In the genomic region with DNA sequence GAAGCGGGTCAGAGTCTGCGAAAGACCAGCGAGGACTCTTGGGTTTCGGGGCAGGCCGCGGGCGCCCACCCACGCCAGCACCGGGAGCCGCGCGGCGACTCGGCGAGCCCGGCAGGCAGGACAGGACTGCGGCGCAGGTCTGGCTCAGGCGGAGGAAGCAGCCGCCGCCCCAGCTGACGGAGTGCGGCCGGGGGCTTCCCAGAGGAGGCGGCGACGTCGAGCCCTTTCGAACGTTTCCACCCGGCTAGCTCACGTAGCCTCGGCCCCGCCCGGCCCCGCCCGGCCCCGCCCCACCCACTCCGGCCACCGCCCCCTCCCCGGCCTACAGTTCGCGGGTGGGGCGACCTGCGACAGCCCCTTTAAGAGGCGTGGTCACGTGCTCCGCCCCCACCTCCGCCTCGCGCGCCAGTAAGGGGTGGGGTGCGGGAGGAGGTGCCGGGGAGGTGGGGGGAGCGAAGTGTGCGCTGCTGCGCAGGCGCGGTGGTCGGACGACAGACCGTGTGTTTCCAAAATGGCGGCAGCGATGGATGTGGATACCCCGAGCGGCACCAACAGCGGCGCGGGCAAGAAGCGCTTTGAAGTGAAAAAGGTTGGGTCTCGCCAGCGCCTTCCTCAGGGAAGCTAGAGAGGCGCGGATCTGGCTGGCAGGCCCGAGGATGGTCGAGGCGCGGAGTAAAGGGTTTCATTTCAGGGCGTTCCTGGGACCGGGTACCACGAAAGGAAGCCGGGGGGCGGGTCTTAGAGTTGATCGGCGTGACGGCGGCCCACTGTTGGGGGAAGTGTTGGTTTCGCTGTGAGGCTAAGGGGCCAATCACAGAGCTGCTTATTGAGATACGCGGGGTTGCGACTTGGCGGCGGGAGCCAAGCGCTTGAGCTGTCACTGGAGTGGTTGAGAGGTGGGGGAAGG, we compare ENCODE assay signal across 1 cellular context.
TF ChIP-seq lines count a peak whose summit lies in the region.

A gene (plus strand): TSS at position 491 of the 907 bp plus-strand sequence. CDS start 21 bp downstream, at position 512.

TF ChIP-seq in GM12878, 131 proteins besides CTCF, POLR2A, EP300 and RAD21 (continued from another document and continues in another):
- TF ChIP-seq, protein P1, sequence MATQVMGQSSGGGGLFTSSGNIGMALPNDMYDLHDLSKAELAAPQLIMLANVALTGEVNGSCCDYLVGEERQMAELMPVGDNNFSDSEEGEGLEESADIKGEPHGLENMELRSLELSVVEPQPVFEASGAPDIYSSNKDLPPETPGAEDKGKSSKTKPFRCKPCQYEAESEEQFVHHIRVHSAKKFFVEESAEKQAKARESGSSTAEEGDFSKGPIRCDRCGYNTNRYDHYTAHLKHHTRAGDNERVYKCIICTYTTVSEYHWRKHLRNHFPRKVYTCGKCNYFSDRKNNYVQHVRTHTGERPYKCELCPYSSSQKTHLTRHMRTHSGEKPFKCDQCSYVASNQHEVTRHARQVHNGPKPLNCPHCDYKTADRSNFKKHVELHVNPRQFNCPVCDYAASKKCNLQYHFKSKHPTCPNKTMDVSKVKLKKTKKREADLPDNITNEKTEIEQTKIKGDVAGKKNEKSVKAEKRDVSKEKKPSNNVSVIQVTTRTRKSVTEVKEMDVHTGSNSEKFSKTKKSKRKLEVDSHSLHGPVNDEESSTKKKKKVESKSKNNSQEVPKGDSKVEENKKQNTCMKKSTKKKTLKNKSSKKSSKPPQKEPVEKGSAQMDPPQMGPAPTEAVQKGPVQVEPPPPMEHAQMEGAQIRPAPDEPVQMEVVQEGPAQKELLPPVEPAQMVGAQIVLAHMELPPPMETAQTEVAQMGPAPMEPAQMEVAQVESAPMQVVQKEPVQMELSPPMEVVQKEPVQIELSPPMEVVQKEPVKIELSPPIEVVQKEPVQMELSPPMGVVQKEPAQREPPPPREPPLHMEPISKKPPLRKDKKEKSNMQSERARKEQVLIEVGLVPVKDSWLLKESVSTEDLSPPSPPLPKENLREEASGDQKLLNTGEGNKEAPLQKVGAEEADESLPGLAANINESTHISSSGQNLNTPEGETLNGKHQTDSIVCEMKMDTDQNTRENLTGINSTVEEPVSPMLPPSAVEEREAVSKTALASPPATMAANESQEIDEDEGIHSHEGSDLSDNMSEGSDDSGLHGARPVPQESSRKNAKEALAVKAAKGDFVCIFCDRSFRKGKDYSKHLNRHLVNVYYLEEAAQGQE (IDR thresholded peaks at IDR 0.05; ENCODE audit: low read depth, low read length): 0 out of 2 replicates have a peak, but pooled peaks have one; percentile 17
- TF ChIP-seq JUND (IDR thresholded peaks at IDR 0.05; ENCODE audit: low read depth, low read length): no peak
- no peak; the same call in 1 of the 2 replicates for TF ChIP-seq RCOR1 (conservative IDR thresholded peaks at IDR 0.05; ENCODE audit: low read depth, low read length)
- TF ChIP-seq, protein P2, sequence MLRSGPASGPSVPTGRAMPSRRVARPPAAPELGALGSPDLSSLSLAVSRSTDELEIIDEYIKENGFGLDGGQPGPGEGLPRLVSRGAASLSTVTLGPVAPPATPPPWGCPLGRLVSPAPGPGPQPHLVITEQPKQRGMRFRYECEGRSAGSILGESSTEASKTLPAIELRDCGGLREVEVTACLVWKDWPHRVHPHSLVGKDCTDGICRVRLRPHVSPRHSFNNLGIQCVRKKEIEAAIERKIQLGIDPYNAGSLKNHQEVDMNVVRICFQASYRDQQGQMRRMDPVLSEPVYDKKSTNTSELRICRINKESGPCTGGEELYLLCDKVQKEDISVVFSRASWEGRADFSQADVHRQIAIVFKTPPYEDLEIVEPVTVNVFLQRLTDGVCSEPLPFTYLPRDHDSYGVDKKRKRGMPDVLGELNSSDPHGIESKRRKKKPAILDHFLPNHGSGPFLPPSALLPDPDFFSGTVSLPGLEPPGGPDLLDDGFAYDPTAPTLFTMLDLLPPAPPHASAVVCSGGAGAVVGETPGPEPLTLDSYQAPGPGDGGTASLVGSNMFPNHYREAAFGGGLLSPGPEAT (IDR thresholded peaks at IDR 0.05; ENCODE audit: low read depth): peak; percentile 100
- TF ChIP-seq, protein P3, sequence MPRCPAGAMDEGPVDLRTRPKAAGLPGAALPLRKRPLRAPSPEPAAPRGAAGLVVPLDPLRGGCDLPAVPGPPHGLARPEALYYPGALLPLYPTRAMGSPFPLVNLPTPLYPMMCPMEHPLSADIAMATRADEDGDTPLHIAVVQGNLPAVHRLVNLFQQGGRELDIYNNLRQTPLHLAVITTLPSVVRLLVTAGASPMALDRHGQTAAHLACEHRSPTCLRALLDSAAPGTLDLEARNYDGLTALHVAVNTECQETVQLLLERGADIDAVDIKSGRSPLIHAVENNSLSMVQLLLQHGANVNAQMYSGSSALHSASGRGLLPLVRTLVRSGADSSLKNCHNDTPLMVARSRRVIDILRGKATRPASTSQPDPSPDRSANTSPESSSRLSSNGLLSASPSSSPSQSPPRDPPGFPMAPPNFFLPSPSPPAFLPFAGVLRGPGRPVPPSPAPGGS (IDR thresholded peaks at IDR 0.05; ENCODE audit: borderline replicate concordance, insufficient read depth, low read depth, low read length, poor library complexity, severe bottlenecking): peak; percentile 33
- peak; percentile 91 for TF ChIP-seq POLR2AphosphoS2 (IDR thresholded peaks at IDR 0.05; ENCODE audit: low read depth, low read length)
- 0 out of 2 replicates have a peak, but pooled peaks have one; percentile 7 for TF ChIP-seq TARDBP (IDR thresholded peaks at IDR 0.05; ENCODE audit: borderline replicate concordance)
- TF ChIP-seq MYB (IDR thresholded peaks at IDR 0.05; ENCODE audit: borderline replicate concordance, low read depth, low read length): no peak
- peak; percentile 14; the same call in 1 of the 2 replicates for TF ChIP-seq SMC3 (IDR thresholded peaks at IDR 0.05; ENCODE audit: borderline replicate concordance, low read length)
- peak; percentile 80; the same call in 1 of the 2 replicates for TF ChIP-seq RB1 (IDR thresholded peaks at IDR 0.05; ENCODE audit: borderline replicate concordance)
- no peak for TF ChIP-seq RFX5 (IDR thresholded peaks at IDR 0.05; ENCODE audit: low read depth, low read length)
- TF ChIP-seq EGR1 (IDR thresholded peaks at IDR 0.05; ENCODE audit: borderline replicate concordance in 1 of 2, low read depth in 2 of 2, low read length in 2 of 2): peak; percentile 30 to 88
- peak; percentile 16 for TF ChIP-seq CBFB (IDR thresholded peaks at IDR 0.05; ENCODE audit: low read depth)
- TF ChIP-seq, protein P4, sequence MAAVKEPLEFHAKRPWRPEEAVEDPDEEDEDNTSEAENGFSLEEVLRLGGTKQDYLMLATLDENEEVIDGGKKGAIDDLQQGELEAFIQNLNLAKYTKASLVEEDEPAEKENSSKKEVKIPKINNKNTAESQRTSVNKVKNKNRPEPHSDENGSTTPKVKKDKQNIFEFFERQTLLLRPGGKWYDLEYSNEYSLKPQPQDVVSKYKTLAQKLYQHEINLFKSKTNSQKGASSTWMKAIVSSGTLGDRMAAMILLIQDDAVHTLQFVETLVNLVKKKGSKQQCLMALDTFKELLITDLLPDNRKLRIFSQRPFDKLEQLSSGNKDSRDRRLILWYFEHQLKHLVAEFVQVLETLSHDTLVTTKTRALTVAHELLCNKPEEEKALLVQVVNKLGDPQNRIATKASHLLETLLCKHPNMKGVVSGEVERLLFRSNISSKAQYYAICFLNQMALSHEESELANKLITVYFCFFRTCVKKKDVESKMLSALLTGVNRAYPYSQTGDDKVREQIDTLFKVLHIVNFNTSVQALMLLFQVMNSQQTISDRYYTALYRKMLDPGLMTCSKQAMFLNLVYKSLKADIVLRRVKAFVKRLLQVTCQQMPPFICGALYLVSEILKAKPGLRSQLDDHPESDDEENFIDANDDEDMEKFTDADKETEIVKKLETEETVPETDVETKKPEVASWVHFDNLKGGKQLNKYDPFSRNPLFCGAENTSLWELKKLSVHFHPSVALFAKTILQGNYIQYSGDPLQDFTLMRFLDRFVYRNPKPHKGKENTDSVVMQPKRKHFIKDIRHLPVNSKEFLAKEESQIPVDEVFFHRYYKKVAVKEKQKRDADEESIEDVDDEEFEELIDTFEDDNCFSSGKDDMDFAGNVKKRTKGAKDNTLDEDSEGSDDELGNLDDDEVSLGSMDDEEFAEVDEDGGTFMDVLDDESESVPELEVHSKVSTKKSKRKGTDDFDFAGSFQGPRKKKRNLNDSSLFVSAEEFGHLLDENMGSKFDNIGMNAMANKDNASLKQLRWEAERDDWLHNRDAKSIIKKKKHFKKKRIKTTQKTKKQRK (IDR thresholded peaks at IDR 0.05; ENCODE audit: low read depth, low read length): no peak
- TF ChIP-seq HDAC6 (IDR thresholded peaks at IDR 0.05; ENCODE audit: unreplicated experiment): peak; percentile 68
- no peak for TF ChIP-seq CBX3 (IDR thresholded peaks at IDR 0.05; ENCODE audit: borderline replicate concordance, low read depth)
- TF ChIP-seq, protein P5, sequence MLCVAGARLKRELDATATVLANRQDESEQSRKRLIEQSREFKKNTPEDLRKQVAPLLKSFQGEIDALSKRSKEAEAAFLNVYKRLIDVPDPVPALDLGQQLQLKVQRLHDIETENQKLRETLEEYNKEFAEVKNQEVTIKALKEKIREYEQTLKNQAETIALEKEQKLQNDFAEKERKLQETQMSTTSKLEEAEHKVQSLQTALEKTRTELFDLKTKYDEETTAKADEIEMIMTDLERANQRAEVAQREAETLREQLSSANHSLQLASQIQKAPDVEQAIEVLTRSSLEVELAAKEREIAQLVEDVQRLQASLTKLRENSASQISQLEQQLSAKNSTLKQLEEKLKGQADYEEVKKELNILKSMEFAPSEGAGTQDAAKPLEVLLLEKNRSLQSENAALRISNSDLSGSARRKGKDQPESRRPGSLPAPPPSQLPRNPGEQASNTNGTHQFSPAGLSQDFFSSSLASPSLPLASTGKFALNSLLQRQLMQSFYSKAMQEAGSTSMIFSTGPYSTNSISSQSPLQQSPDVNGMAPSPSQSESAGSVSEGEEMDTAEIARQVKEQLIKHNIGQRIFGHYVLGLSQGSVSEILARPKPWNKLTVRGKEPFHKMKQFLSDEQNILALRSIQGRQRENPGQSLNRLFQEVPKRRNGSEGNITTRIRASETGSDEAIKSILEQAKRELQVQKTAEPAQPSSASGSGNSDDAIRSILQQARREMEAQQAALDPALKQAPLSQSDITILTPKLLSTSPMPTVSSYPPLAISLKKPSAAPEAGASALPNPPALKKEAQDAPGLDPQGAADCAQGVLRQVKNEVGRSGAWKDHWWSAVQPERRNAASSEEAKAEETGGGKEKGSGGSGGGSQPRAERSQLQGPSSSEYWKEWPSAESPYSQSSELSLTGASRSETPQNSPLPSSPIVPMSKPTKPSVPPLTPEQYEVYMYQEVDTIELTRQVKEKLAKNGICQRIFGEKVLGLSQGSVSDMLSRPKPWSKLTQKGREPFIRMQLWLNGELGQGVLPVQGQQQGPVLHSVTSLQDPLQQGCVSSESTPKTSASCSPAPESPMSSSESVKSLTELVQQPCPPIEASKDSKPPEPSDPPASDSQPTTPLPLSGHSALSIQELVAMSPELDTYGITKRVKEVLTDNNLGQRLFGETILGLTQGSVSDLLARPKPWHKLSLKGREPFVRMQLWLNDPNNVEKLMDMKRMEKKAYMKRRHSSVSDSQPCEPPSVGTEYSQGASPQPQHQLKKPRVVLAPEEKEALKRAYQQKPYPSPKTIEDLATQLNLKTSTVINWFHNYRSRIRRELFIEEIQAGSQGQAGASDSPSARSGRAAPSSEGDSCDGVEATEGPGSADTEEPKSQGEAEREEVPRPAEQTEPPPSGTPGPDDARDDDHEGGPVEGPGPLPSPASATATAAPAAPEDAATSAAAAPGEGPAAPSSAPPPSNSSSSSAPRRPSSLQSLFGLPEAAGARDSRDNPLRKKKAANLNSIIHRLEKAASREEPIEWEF (IDR thresholded peaks at IDR 0.05; ENCODE audit: insufficient replicate concordance, low read depth, low read length): no peak
- peak; percentile 15; the same call in 1 of the 2 replicates for TF ChIP-seq CREM (IDR thresholded peaks at IDR 0.05; ENCODE audit: low read depth)
- peak; percentile 81 for TF ChIP-seq SMARCA5 (IDR thresholded peaks at IDR 0.05)
- TF ChIP-seq GABPA (IDR thresholded peaks at IDR 0.05; ENCODE audit: low read depth): peak; percentile 76; the same call in 1 of the 2 replicates
- TF ChIP-seq, protein P6, sequence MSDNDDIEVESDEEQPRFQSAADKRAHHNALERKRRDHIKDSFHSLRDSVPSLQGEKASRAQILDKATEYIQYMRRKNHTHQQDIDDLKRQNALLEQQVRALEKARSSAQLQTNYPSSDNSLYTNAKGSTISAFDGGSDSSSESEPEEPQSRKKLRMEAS (IDR thresholded peaks at IDR 0.05; ENCODE audit: low read depth, low read length): peak; percentile 44; the same call in 1 of the 2 replicates
- TF ChIP-seq MXI1 (IDR thresholded peaks at IDR 0.05; ENCODE audit: low read depth, low read length): peak; percentile 18; the same call in 1 of the 2 replicates
- TF ChIP-seq, protein P7, sequence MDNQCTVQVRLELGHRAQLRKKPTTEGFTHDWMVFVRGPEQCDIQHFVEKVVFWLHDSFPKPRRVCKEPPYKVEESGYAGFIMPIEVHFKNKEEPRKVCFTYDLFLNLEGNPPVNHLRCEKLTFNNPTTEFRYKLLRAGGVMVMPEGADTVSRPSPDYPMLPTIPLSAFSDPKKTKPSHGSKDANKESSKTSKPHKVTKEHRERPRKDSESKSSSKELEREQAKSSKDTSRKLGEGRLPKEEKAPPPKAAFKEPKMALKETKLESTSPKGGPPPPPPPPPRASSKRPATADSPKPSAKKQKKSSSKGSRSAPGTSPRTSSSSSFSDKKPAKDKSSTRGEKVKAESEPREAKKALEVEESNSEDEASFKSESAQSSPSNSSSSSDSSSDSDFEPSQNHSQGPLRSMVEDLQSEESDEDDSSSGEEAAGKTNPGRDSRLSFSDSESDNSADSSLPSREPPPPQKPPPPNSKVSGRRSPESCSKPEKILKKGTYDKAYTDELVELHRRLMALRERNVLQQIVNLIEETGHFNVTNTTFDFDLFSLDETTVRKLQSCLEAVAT (IDR thresholded peaks at IDR 0.05): 0 out of 2 replicates have a peak, but pooled peaks have one; percentile 14
- no peak for TF ChIP-seq ZNF384 (IDR thresholded peaks at IDR 0.05; ENCODE audit: borderline replicate concordance, low read depth, low read length)
- peak; percentile 99 for TF ChIP-seq YY1 (IDR thresholded peaks at IDR 0.05; ENCODE audit: low read depth, low read length)
- TF ChIP-seq MTA2 (IDR thresholded peaks at IDR 0.05; ENCODE audit: low read depth): no peak
- TF ChIP-seq HCFC1 (IDR thresholded peaks at IDR 0.05; ENCODE audit: low read length): peak; percentile 45; the same call in 1 of the 2 replicates
- peak; percentile 89 for TF ChIP-seq BACH1 (IDR thresholded peaks at IDR 0.05; ENCODE audit: borderline replicate concordance)
- peak; percentile 83 for TF ChIP-seq HDGF (IDR thresholded peaks at IDR 0.05)
- TF ChIP-seq, protein P8, sequence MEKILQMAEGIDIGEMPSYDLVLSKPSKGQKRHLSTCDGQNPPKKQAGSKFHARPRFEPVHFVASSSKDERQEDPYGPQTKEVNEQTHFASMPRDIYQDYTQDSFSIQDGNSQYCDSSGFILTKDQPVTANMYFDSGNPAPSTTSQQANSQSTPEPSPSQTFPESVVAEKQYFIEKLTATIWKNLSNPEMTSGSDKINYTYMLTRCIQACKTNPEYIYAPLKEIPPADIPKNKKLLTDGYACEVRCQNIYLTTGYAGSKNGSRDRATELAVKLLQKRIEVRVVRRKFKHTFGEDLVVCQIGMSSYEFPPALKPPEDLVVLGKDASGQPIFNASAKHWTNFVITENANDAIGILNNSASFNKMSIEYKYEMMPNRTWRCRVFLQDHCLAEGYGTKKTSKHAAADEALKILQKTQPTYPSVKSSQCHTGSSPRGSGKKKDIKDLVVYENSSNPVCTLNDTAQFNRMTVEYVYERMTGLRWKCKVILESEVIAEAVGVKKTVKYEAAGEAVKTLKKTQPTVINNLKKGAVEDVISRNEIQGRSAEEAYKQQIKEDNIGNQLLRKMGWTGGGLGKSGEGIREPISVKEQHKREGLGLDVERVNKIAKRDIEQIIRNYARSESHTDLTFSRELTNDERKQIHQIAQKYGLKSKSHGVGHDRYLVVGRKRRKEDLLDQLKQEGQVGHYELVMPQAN (conservative IDR thresholded peaks at IDR 0.05): no peak; the same call in 1 of the 2 replicates
- no peak for TF ChIP-seq SREBF2 (IDR thresholded peaks at IDR 0.05; ENCODE audit: low read length)
